In the genomic region with DNA sequence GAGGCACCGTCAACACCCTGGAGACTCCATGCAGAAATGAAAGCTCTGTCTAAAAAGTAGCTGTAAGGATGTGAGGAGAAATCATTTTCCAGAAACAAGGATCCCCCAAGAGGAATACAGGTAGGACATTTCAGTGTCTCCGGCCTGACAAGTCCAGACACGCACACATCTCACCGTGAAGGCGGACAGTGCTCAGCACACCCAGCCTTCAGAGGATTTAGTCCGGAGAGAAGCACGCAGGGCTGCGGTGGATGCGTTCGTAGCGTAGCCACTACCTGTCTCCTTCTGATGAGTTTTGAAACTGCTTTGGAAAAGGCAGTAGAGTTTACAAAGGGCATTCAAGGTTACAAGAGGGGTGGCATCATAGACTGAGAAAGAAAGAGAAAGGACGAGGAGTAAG, we compare ENCODE assay signal across 13 cellular contexts.
DNase-seq lines count a peak whose midpoint lies in the region; ATAC-seq and TF ChIP-seq lines count a peak whose summit lies in the region.
"Had no signal": no experiment of that assay in that cellular context is flagged by ENCODE, and none has a peak within 500 bp of the region (broad histone marks: within the 10 kb centered on the region; RNA-seq: fewer than 3 reads in every experiment).

No MANE protein-coding gene starts in this region.

- H3K36me3 Mint-ChIP-seq in osteocyte (ENCODE audit: unreplicated experiment), result no peaks in the 10 kb centered on the region

- no peaks in the 10 kb centered on the region for H3K9me3 Mint-ChIP-seq in osteocyte (ENCODE audit: unreplicated experiment)

- TF ChIP-seq POLR2A in esophagus muscularis mucosa (IDR thresholded peaks at IDR 0.05; ENCODE audit: low read depth), result no peak
- TF ChIP-seq POLR2A in suprapubic skin (IDR thresholded peaks at IDR 0.05), result no peak

- 31% methylated on average over 12 of the region's 12 CpGs for WGBS in esophagus muscularis mucosa
- WGBS in suprapubic skin, result 34% methylated on average over 12 of the region's 12 CpGs

- intact Hi-C loops in esophagus muscularis mucosa (cut with DNase I), result no loop called here

- no peak for ATAC-seq in HG02840 (IDR thresholded peaks at IDR 0.05; ENCODE audit: low FRiP score, unreplicated experiment)
- no peak for ATAC-seq in HG03159 (IDR thresholded peaks at IDR 0.05; ENCODE audit: unreplicated experiment)
- ATAC-seq: left colon had no signal

- DNase-seq in DMS53 (lab: John Stamatoyannopoulos, UW) (peak; percentile 48), NCI-H69 (lab: John Stamatoyannopoulos, UW) (peak; percentile 90), esophagus muscularis mucosa (ENCODE audit: extremely low spot score) (no peak), osteocyte (ENCODE audit: extremely low spot score, unreplicated experiment) (no peak), MV-4-11 (lab: John Stamatoyannopoulos, UW) (no peak), suprapubic skin (ENCODE audit: low spot score in 2 of 2) (no peak)
- DNase-seq: adrenal gland, H7, left colon, NCI-H82, Right ventricle myocardium superior had no signal

- H3K4me1 ChIP-seq in esophagus muscularis mucosa, result peaks cover 0 to 16% (median 9%) of the 10 kb centered on the region in 4 donors
- no peaks in the 10 kb centered on the region for H3K4me1 ChIP-seq in suprapubic skin
- H3K4me1 ChIP-seq: adrenal gland had no signal

- H3K36me3 ChIP-seq in esophagus muscularis mucosa (no peaks in the 10 kb centered on the region), suprapubic skin (no peaks in the 10 kb centered on the region)
- H3K36me3 ChIP-seq: adrenal gland had no signal

- TF ChIP-seq CTCF in esophagus muscularis mucosa (IDR thresholded peaks at IDR 0.05), result no peak
- no peak for TF ChIP-seq CTCF in osteocyte (IDR thresholded peaks at IDR 0.05)
- TF ChIP-seq CTCF in suprapubic skin (IDR thresholded peaks at IDR 0.05), result no peak

- no peaks in the 10 kb centered on the region for H3K27me3 Mint-ChIP-seq in osteocyte (ENCODE audit: unreplicated experiment)

- no peaks in the 10 kb centered on the region for H3K9me3 ChIP-seq in esophagus muscularis mucosa
- H3K9me3 ChIP-seq in suprapubic skin, result no peaks in the 10 kb centered on the region
- H3K9me3 ChIP-seq: adrenal gland had no signal

- peak overlapping the region; percentile 31 for H3K27ac Mint-ChIP-seq in osteocyte (ENCODE audit: unreplicated experiment)

- peaks cover 8% of the 10 kb centered on the region for H3K4me1 Mint-ChIP-seq in osteocyte (ENCODE audit: unreplicated experiment)

- H3K4me3 Mint-ChIP-seq in osteocyte (ENCODE audit: unreplicated experiment), result no peak overlapping the region

- H3K27ac ChIP-seq in esophagus muscularis mucosa (replicated peaks in 1 of 4) (peak overlapping the region in 3 of 4 donors; percentile 39 to 53 (median 44)), suprapubic skin (no peak overlapping the region)

- no peaks in the 10 kb centered on the region for H3K27me3 ChIP-seq in esophagus muscularis mucosa
- no peaks in the 10 kb centered on the region for H3K27me3 ChIP-seq in suprapubic skin
- H3K27me3 ChIP-seq: adrenal gland had no signal

- H3K4me3 ChIP-seq in esophagus muscularis mucosa (peak overlapping the region; percentile 30 to 46 (median 36)), suprapubic skin (no peak overlapping the region)
- H3K4me3 ChIP-seq: adrenal gland had no signal

- TF ChIP-seq EP300 in esophagus muscularis mucosa (IDR thresholded peaks at IDR 0.05) (no peak), suprapubic skin (IDR thresholded peaks at IDR 0.05) (no peak)

Comparison
In these comparisons a context has a peak if more than half of its experiments do, and no peak if none do; other contexts are left out.
1. DNase-seq: peak in DMS53 (single experiment) and NCI-H69 (single experiment); none in esophagus muscularis mucosa (single experiment), osteocyte (single experiment), MV-4-11 (single experiment) and suprapubic skin (0 of 2).